Comparison of ENCODE assay signal across 1 cellular context in the genomic region with DNA sequence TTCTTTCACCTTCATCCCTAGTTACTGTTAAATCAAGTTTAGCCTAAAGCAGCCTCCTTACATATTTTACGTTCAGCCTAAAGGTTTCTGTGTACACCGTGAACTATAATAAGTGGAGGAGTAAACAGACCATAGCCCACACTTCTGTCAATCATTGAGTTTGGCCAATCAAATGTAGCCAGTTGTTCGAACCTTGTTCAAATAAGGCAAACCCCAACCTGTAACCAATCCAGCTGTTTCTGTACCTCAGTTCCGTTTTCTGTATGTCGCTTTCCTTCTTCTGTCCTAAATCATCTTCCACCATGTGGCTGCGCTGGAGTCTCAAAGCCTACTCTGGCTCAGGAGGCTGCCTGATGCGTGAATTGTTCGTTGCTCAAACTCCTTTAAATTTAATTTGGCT.
A peak's percentile ranks its signal among the peaks of the same experiment; 100 is the strongest.
TF ChIP-seq lines count a peak whose summit lies in the region.

No MANE protein-coding gene starts in this region.

TF ChIP-seq in HepG2, 621 proteins besides CTCF, POLR2A, EP300 and RAD21:
- TF ChIP-seq, protein P1, sequence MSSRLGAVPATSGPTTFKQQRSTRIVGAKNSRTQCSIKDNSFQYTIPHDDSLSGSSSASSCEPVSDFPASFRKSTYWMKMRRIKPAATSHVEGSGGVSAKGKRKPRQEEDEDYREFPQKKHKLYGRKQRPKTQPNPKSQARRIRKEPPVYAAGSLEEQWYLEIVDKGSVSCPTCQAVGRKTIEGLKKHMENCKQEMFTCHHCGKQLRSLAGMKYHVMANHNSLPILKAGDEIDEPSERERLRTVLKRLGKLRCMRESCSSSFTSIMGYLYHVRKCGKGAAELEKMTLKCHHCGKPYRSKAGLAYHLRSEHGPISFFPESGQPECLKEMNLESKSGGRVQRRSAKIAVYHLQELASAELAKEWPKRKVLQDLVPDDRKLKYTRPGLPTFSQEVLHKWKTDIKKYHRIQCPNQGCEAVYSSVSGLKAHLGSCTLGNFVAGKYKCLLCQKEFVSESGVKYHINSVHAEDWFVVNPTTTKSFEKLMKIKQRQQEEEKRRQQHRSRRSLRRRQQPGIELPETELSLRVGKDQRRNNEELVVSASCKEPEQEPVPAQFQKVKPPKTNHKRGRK (CRISPR knock-in tag; IDR thresholded peaks at IDR 0.05), result no peak
- TF ChIP-seq, protein P2, sequence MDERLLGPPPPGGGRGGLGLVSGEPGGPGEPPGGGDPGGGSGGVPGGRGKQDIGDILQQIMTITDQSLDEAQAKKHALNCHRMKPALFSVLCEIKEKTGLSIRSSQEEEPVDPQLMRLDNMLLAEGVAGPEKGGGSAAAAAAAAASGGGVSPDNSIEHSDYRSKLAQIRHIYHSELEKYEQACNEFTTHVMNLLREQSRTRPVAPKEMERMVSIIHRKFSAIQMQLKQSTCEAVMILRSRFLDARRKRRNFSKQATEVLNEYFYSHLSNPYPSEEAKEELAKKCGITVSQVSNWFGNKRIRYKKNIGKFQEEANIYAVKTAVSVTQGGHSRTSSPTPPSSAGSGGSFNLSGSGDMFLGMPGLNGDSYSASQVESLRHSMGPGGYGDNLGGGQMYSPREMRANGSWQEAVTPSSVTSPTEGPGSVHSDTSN (CRISPR knock-in tag; IDR thresholded peaks at IDR 0.05), result peak; percentile 78
- TF ChIP-seq, protein P3, sequence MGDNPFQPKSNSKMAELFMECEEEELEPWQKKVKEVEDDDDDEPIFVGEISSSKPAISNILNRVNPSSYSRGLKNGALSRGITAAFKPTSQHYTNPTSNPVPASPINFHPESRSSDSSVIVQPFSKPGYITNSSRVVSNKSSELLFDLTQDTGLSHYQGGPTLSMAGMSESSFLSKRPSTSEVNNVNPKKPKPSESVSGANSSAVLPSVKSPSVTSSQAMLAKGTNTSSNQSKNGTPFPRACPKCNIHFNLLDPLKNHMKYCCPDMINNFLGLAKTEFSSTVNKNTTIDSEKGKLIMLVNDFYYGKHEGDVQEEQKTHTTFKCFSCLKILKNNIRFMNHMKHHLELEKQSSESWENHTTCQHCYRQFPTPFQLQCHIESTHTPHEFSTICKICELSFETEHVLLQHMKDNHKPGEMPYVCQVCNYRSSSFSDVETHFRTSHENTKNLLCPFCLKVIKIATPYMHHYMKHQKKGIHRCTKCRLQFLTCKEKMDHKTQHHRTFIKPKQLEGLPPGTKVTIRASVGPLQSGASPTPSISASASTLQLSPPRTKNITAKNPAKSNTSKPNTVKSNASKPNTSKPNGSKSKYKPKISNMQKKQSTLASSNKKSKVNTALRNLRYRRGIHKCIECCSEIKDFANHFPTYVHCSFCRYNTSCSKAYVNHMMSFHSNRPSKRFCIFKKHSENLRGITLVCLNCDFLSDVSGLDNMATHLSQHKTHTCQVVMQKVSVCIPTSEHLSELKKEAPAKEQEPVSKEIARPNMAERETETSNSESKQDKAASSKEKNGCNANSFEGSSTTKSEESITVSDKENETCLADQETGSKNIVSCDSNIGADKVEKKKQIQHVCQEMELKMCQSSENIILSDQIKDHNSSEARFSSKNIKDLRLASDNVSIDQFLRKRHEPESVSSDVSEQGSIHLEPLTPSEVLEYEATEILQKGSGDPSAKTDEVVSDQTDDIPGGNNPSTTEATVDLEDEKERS (CRISPR knock-in tag; IDR thresholded peaks at IDR 0.05), result peak; percentile 25; the same call in 1 of the 2 replicates
- TF ChIP-seq SRF (IDR thresholded peaks at IDR 0.05; ENCODE audit: low read depth, low read length) (peak; percentile 84), ZC3H4 (CRISPR knock-in tag; IDR thresholded peaks at IDR 0.05; ENCODE audit: borderline replicate concordance) (no peak), ARID2 (CRISPR knock-in tag; IDR thresholded peaks at IDR 0.05; ENCODE audit: borderline replicate concordance) (0 out of 2 replicates have a peak, but pooled peaks have one; percentile 12), BRCA1 (CRISPR knock-in tag; IDR thresholded peaks at IDR 0.05) (no peak), NFYB (CRISPR knock-in tag; IDR thresholded peaks at IDR 0.05) (peak; percentile 60), U2AF2 (IDR thresholded peaks at IDR 0.05; ENCODE audit: low read depth, low read length) (no peak), ZNF205 (CRISPR knock-in tag; IDR thresholded peaks at IDR 0.05) (no peak), RFXAP (CRISPR knock-in tag; IDR thresholded peaks at IDR 0.05; ENCODE audit: borderline replicate concordance) (no peak), ZNF451 (CRISPR knock-in tag; IDR thresholded peaks at IDR 0.05) (no peak), NR2C2 (CRISPR knock-in tag; IDR thresholded peaks at IDR 0.05; ENCODE audit: borderline replicate concordance) (no peak), NFYC (CRISPR knock-in tag; IDR thresholded peaks at IDR 0.05) (peak; percentile 50; the same call in 1 of the 2 replicates)
- TF ChIP-seq, protein P4, sequence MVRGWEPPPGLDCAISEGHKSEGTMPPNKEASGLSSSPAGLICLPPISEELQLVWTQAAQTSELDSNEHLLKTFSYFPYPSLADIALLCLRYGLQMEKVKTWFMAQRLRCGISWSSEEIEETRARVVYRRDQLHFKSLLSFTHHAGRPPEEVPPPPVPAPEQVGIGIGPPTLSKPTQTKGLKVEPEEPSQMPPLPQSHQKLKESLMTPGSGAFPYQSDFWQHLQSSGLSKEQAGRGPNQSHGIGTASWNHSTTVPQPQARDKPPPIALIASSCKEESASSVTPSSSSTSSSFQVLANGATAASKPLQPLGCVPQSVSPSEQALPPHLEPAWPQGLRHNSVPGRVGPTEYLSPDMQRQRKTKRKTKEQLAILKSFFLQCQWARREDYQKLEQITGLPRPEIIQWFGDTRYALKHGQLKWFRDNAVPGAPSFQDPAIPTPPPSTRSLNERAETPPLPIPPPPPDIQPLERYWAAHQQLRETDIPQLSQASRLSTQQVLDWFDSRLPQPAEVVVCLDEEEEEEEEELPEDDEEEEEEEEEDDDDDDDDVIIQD (CRISPR knock-in tag; IDR thresholded peaks at IDR 0.05; ENCODE audit: low read depth), result peak; percentile 39; the same call in 1 of the 2 replicates
- TF ChIP-seq, protein P5, sequence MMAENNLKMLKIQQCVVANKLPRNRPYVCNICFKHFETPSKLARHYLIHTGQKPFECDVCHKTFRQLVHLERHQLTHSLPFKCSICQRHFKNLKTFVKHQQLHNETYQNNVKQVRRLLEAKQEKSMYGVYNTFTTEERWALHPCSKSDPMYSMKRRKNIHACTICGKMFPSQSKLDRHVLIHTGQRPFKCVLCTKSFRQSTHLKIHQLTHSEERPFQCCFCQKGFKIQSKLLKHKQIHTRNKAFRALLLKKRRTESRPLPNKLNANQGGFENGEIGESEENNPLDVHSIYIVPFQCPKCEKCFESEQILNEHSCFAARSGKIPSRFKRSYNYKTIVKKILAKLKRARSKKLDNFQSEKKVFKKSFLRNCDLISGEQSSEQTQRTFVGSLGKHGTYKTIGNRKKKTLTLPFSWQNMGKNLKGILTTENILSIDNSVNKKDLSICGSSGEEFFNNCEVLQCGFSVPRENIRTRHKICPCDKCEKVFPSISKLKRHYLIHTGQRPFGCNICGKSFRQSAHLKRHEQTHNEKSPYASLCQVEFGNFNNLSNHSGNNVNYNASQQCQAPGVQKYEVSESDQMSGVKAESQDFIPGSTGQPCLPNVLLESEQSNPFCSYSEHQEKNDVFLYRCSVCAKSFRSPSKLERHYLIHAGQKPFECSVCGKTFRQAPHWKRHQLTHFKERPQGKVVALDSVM (CRISPR knock-in tag; IDR thresholded peaks at IDR 0.05), result no peak
